ENCODE assay signal across 14 cellular contexts in the genomic region with DNA sequence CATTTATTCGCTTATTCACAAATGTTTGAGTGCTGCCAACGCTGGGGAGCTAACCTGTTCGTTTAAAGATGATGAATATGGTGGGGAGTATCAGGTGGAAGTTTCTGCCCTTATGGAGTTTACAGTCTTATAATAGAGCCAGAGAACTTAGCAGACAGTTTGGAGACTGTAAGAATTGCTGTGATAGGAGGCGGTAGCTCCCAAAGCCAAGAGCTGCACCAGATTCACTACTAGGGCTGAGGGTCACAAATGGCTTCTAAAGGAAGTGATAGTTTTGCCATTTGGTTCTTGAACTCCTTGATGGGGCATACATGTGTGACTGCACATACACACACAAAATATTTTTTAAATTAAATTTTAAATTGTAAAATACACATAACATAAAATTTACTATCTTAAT.
"Had no signal": no experiment of that assay in that cellular context is flagged by ENCODE, and none has a peak within 500 bp of the region (broad histone marks: within the 10 kb centered on the region; RNA-seq: fewer than 3 reads in every experiment).

No MANE protein-coding gene starts in this region.

- H3K4me2 ChIP-seq: neural progenitor cell had no signal

- H3K4me3 ChIP-seq: neural progenitor cell, ovary, sigmoid colon, spleen, tibial artery had no signal

- H3K27ac ChIP-seq: neural progenitor cell, ovary, spleen, WERI-Rb-1 had no signal

- H3K9ac ChIP-seq: neural progenitor cell had no signal

- H2AFZ ChIP-seq: neural progenitor cell had no signal

- H3K27me3 ChIP-seq: neural progenitor cell, ovary, sigmoid colon, spleen, tibial artery had no signal

- H3K9me3 ChIP-seq: ovary, sigmoid colon, tibial artery had no signal

- H3K36me3 ChIP-seq: ovary, sigmoid colon had no signal

- ATAC-seq: activated CD4-positive, alpha-beta T cell treated with anti-CD3 and anti-CD28 coated beads for 36 hours; effector memory CD8-positive, alpha-beta T cell; naive thymus-derived CD4-positive, alpha-beta T cell; stimulated activated memory B cell treated with anti-CD40 and anti-IgM and Interleukin-4, amounts not matched to agents 10 μg/mL and 1 μg/mL and 100 μg/mL, for 72 hours had no signal

- DNase-seq: activated CD4-positive, alpha-beta T cell treated with anti-CD3 and anti-CD28 coated beads for 36 hours; activated CD4-positive, alpha-beta T cell treated with anti-CD3 and anti-CD28 coated beads, Interleukin-2, amount 50 U/mL, for 48 hours; activated gamma-delta T cell treated with Interleukin-2 at 50 U/mL for 16 hours; effector memory CD8-positive, alpha-beta T cell; glutamatergic neuron; naive thymus-derived CD4-positive, alpha-beta T cell; ovary; sigmoid colon; spleen; stimulated activated CD4-positive, alpha-beta T cell treated with anti-CD3 and anti-CD28 coated beads, Interleukin-4, amount 100 ng/mL, for 4 hours; WERI-Rb-1 had no signal
